In the genomic region with DNA sequence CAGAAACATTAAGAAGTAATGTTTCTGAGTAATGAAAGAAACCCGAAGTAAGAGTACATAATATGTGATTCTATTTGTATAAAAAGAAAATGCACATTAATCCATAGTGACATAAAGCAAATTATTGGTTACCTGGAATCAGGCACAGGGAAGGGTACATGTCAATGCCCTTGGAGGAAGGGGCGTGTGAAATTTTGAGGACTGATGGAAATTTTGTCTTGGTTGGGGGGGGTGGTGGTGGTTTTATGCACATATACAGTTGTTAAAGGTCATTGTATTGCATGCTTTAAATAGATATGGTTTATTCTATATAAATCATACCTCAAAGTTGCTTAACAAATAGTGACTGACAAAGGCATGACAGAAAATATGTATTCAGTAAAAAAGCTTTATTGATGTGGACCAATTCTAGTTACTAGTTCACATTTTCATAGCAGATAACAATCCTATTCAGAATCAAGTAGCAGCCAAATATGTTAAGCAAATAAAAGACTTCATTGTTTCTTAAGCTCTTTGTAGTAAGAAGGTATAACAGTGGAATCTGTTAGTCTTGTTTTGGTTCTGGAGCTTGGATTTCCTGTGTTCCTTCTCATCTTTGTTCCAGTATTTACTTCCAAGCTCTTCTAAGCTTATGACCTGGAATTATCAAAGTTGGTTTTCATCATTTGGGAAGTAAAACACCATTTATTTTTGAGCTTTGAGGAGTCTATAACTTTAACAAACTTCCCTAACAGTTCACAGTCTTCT, we compare ENCODE assay signal across 2 cellular contexts.
TF ChIP-seq lines count a peak whose summit lies in the region.

No MANE protein-coding gene starts in this region.

TF ChIP-seq in HEK293, 187 proteins besides CTCF, POLR2A, EP300 and RAD21 (continued from another document):
- TF ChIP-seq ZNF148 (tag by site-specific recombination; IDR thresholded peaks at IDR 0.05; ENCODE audit: borderline replicate concordance): no peak

TF ChIP-seq in K562, 482 proteins besides CTCF, POLR2A, EP300 and RAD21 (continued from another document):
- TF ChIP-seq, protein P1, sequence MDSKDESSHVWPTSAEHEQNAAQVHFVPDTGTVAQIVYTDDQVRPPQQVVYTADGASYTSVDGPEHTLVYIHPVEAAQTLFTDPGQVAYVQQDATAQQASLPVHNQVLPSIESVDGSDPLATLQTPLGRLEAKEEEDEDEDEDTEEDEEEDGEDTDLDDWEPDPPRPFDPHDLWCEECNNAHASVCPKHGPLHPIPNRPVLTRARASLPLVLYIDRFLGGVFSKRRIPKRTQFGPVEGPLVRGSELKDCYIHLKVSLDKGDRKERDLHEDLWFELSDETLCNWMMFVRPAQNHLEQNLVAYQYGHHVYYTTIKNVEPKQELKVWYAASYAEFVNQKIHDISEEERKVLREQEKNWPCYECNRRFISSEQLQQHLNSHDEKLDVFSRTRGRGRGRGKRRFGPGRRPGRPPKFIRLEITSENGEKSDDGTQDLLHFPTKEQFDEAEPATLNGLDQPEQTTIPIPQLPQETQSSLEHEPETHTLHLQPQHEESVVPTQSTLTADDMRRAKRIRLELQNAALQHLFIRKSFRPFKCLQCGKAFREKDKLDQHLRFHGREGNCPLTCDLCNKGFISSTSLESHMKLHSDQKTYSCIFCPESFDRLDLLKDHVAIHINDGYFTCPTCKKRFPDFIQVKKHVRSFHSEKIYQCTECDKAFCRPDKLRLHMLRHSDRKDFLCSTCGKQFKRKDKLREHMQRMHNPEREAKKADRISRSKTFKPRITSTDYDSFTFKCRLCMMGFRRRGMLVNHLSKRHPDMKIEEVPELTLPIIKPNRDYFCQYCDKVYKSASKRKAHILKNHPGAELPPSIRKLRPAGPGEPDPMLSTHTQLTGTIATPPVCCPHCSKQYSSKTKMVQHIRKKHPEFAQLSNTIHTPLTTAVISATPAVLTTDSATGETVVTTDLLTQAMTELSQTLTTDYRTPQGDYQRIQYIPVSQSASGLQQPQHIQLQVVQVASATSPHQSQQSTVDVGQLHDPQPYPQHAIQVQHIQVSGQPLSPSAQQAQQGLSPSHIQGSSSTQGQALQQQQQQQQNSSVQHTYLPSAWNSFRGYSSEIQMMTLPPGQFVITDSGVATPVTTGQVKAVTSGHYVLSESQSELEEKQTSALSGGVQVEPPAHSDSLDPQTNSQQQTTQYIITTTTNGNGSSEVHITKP (IDR thresholded peaks at IDR 0.05; ENCODE audit: partially characterized antibody): no peak
- TF ChIP-seq BRD4 (IDR thresholded peaks at IDR 0.05) (no peak), HMG20A (CRISPR knock-in tag; conservative IDR thresholded peaks at IDR 0.05) (no peak), GTF3C2 (IDR thresholded peaks at IDR 0.05; ENCODE audit: borderline replicate concordance, extremely low read depth, insufficient read length) (no peak), ZNF263 (CRISPR knock-in tag; IDR thresholded peaks at IDR 0.05; ENCODE audit: borderline replicate concordance) (no peak), OTX1 (CRISPR knock-in tag; IDR thresholded peaks at IDR 0.05) (no peak), ZNF707 (CRISPR knock-in tag; conservative IDR thresholded peaks at IDR 0.05) (no peak), SREBF2 (CRISPR knock-in tag; IDR thresholded peaks at IDR 0.05) (no peak), FOXP1 (CRISPR knock-in tag; IDR thresholded peaks at IDR 0.05) (no peak), ATF7 (IDR thresholded peaks at IDR 0.05) (no peak), TAF7 (tag; IDR thresholded peaks at IDR 0.05) (no peak), ZNF232 (CRISPR knock-in tag; IDR thresholded peaks at IDR 0.05) (no peak), MCM7 (IDR thresholded peaks at IDR 0.05) (no peak), CREB3 (tag; conservative IDR thresholded peaks at IDR 0.05; ENCODE audit: low read depth) (no peak), CSDE1 (IDR thresholded peaks at IDR 0.05) (no peak), NKRF (IDR thresholded peaks at IDR 0.05; ENCODE audit: borderline replicate concordance) (0 out of 2 replicates have a peak, but pooled peaks have one; percentile 10), ID3 (CRISPR knock-in tag; IDR thresholded peaks at IDR 0.05) (no peak), ID3 (tag; IDR thresholded peaks at IDR 0.05) (peak; percentile 37; the same call in 1 of the 2 replicates), HDGF (IDR thresholded peaks at IDR 0.05) (no peak), NFE2L1 (tag; IDR thresholded peaks at IDR 0.05; ENCODE audit: borderline replicate concordance, low read depth) (no peak), RUNX1 (IDR thresholded peaks at IDR 0.05; ENCODE audit: low read depth) (no peak)
